8 cellular contexts compared by ENCODE assay signal in the genomic region with DNA sequence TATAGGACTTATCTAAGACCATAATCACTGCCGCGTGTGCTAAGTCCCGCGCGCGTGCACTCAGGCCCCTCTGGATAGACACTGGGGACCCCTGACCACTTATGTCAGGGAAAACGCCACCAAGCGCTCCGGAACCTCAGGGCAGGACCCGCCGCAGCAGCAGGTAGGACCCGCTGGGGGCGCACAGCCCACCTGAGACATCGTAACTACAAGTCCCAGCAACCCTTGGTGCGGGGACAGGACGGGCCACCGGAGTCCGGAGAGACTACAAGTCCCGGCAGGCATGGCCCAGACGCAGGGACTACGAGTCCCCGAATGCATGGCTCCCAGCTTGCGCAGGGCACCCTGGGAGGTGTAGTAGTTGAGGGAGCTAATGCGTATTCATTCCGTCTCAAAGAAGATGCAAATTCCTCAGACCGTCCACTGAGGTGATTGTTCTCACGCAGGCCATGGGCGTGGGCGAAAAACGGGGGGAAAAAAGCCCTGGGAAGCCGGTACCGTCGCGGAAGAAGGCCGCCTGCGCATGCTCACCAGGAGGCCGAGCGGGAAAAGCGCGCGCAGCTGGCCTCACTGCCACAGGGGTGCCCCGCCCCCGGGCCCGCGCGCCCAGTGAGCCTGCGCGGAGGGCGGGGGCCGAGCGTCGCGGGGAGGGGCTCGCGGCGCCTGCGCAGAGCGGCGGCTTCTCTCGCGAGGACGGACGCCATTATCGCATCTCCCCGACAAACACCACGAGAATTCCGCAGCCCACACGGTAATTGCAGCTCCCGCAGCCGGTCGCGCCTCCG. TPM values are rescaled to one million over a fixed set of nuclear protein-coding genes. Genes with fewer than 3 reads are reported as not detected.
A peak's percentile ranks its signal among the peaks of the same experiment; 100 is the strongest.
DNase-seq lines count a peak whose midpoint lies in the region; ATAC-seq, FAIRE-seq and TF ChIP-seq lines count a peak whose summit lies in the region.

Gene BANP, plus strand, starts transcription at position 670 of the 785 bp plus-strand sequence. CDS start 23,682 bp downstream, outside the sequence.

- no peak within 1 kb of the TSS for H3K23ac ChIP-seq in H9 (ENCODE audit: insufficient read length, low read depth, low read length)

- H2BK5ac ChIP-seq in H9 (ENCODE audit: insufficient read length, low read length), result no peak within 1 kb of the TSS

- H3K27ac Mint-ChIP-seq in H9, result peak within 1 kb of the TSS; percentile 99 to 100 (median 100)
- peak within 1 kb of the TSS; percentile 97 to 99 for H3K27ac Mint-ChIP-seq in natural killer cell treated with Interleukin-12 subunit alpha and Interleukin-12 subunit beta and Interleukin-15 and Interleukin-18, amount 100 ng/mL, for 72 hours

- H3K4me3 ChIP-seq in fibroblast of pulmonary artery (replicated peaks; ENCODE audit: low read depth, low read length), result peak within 1 kb of the TSS; percentile 68

- H2BK12ac ChIP-seq in H9 (ENCODE audit: insufficient read length, low read depth, low read length), result no peak within 1 kb of the TSS

- H4K5ac ChIP-seq in H9 (ENCODE audit: insufficient read length, low read depth, low read length), result peak within 1 kb of the TSS; percentile 11

- H3K4me1 ChIP-seq in H9 (ENCODE audit: insufficient read depth, low read length), result no peaks in the 10 kb centered on the region

- WGBS in H9 (ENCODE audit: extremely low coverage, insufficient read length, low lambda C conversion rate), result no CpG with 5 or more reads among the region's 73 CpGs

- TF ChIP-seq CTCF in H9 (conservative IDR thresholded peaks at IDR 0.05) (peak; percentile 69), fibroblast of pulmonary artery (IDR thresholded peaks at IDR 0.05; ENCODE audit: low read length, missing control alignments) (peak; percentile 38)

- H2AK5ac ChIP-seq in H9 (ENCODE audit: insufficient read length, low read length), result no peak within 1 kb of the TSS

- no peak within 1 kb of the TSS for H4K8ac ChIP-seq in H9 (replicated peaks; ENCODE audit: insufficient read length, low read depth, low read length)

- peaks cover 12% of the 10 kb centered on the region; the same call in 1 of the 2 replicates for H3K79me2 ChIP-seq in H9 (ENCODE audit: insufficient read depth, low read length)

- peak within 1 kb of the TSS; percentile 98 for H3K18ac ChIP-seq in H9 (ENCODE audit: insufficient read length, low read depth, low read length)

- H3K27ac ChIP-seq in H9 (ENCODE audit: insufficient read length, low read depth, low read length), result no peak within 1 kb of the TSS

- ATAC-seq in natural killer cell treated with Interleukin-12 subunit alpha and Interleukin-12 subunit beta and Interleukin-15 and Interleukin-18, amount 100 ng/mL, for 72 hours, result peak; percentile 96
- peak; percentile 99 for ATAC-seq in stimulated activated naive CD8-positive, alpha-beta T cell treated with anti-CD3 and anti-CD28 coated beads, Interleukin-15, Interleukin-2, amounts not matched to agents 100 U/mL and 50 U/mL, for 24 hours

- no peaks in the 10 kb centered on the region for H3K27me3 Mint-ChIP-seq in H9 (ENCODE audit: low read depth)
- peaks cover 0 to 3% of the 10 kb centered on the region in 2 donors for H3K27me3 Mint-ChIP-seq in natural killer cell treated with Interleukin-12 subunit alpha and Interleukin-12 subunit beta and Interleukin-15 and Interleukin-18, amount 100 ng/mL, for 72 hours

- H3K4me3 Mint-ChIP-seq in H9, result peak within 1 kb of the TSS; percentile 94 to 98
- H3K4me3 Mint-ChIP-seq in natural killer cell treated with Interleukin-12 subunit alpha and Interleukin-12 subunit beta and Interleukin-15 and Interleukin-18, amount 100 ng/mL, for 72 hours, result peak within 1 kb of the TSS; percentile 99

- H2BK15ac ChIP-seq in H9 (ENCODE audit: low read depth, low read length), result no peak within 1 kb of the TSS; the same call in 1 of the 2 replicates

- peaks cover 6 to 28% (median 17%) of the 10 kb centered on the region in 3 experiments for H3K36me3 Mint-ChIP-seq in H9 (ENCODE audit: insufficient read depth in 1 of 3, low read depth in 3 of 3)
- peaks cover 14% of the 10 kb centered on the region for H3K36me3 Mint-ChIP-seq in natural killer cell treated with Interleukin-12 subunit alpha and Interleukin-12 subunit beta and Interleukin-15 and Interleukin-18, amount 100 ng/mL, for 72 hours

- no peak within 1 kb of the TSS for H2BK20ac ChIP-seq in H9 (ENCODE audit: low read depth, low read length, poor library complexity, severe bottlenecking)

- H3K23me2 ChIP-seq in H9 (ENCODE audit: insufficient read length, low read depth, low read length, poor library complexity, severe bottlenecking), result peaks cover 7% of the 10 kb centered on the region

- peak within 1 kb of the TSS; percentile 72 for H3K4me2 ChIP-seq in H9 (ENCODE audit: insufficient read depth, insufficient read length, low read length)

- H3K4me1 Mint-ChIP-seq in H9, result peaks cover 34 to 42% of the 10 kb centered on the region in 2 experiments
- peaks cover 36 to 41% of the 10 kb centered on the region in 2 donors for H3K4me1 Mint-ChIP-seq in natural killer cell treated with Interleukin-12 subunit alpha and Interleukin-12 subunit beta and Interleukin-15 and Interleukin-18, amount 100 ng/mL, for 72 hours (ENCODE audit: low read depth in 2 of 2)

- peak within 1 kb of the TSS; percentile 96 for H3K9ac ChIP-seq in H9 (ENCODE audit: extremely low read depth, insufficient read length, low read length)

- DNase-seq in H9 (peak; percentile 100), M059J (ENCODE audit: low read depth) (peak; percentile 98), SHP77 (lab: John Stamatoyannopoulos, UW) (peak; percentile 100), fibroblast of pulmonary artery (ENCODE audit: low read depth) (peak; percentile 99)
- peak; percentile 96 for DNase-seq in activated effector memory CD4-positive, alpha-beta T cell treated with Interleukin-2 at 50 U/mL for 16 hours
- peak; percentile 99 for DNase-seq in natural killer cell treated with Interleukin-12 subunit alpha and Interleukin-12 subunit beta and Interleukin-15 and Interleukin-18, amount 100 ng/mL, for 72 hours (ENCODE audit: low spot score)
- DNase-seq in stimulated activated naive CD8-positive, alpha-beta T cell treated with anti-CD3 and anti-CD28 coated beads, Interleukin-15, Interleukin-2, amounts not matched to agents 100 U/mL and 50 U/mL, for 24 hours, result peak; percentile 96

- H3K4ac ChIP-seq in H9 (ENCODE audit: low read depth, low read length), result no peak within 1 kb of the TSS; the same call in 1 of the 2 replicates

- peak; percentile 82 for FAIRE-seq in G401.6 (lab: Jason Lieb, UNC)

- H3K27me3 ChIP-seq in H9 (ENCODE audit: insufficient read depth, low read length), result no peaks in the 10 kb centered on the region

- no peaks in the 10 kb centered on the region for H3K9me3 Mint-ChIP-seq in H9
- H3K9me3 Mint-ChIP-seq in natural killer cell treated with Interleukin-12 subunit alpha and Interleukin-12 subunit beta and Interleukin-15 and Interleukin-18, amount 100 ng/mL, for 72 hours, result no peaks in the 10 kb centered on the region

- peak within 1 kb of the TSS; percentile 99 for H3K14ac ChIP-seq in H9 (ENCODE audit: insufficient read depth, low read length)

- H4K20me1 ChIP-seq in H9 (ENCODE audit: control insufficient read depth, insufficient read depth, insufficient read length), result no peaks in the 10 kb centered on the region

- no peak within 1 kb of the TSS for H3T11ph ChIP-seq in H9 (ENCODE audit: low read length)

- no peak within 1 kb of the TSS for H4K91ac ChIP-seq in H9 (ENCODE audit: insufficient read length, low read depth, low read length)

- no peaks in the 10 kb centered on the region for H3K9me3 ChIP-seq in H9 (ENCODE audit: control insufficient read depth, low read depth, low read length)

- H3K56ac ChIP-seq in H9 (ENCODE audit: insufficient read length, low read depth, low read length), result no peak within 1 kb of the TSS

- peaks cover 7% of the 10 kb centered on the region for H3K79me1 ChIP-seq in H9 (ENCODE audit: insufficient read depth, low read depth, low read length, poor library complexity, severe bottlenecking)

- no peak within 1 kb of the TSS for H2BK120ac ChIP-seq in H9 (ENCODE audit: low read depth, low read length, poor library complexity, severe bottlenecking)

- no peak within 1 kb of the TSS for H2AFZ ChIP-seq in H9 (ENCODE audit: low read length)

RNA-seq across cellular contexts. Expression of gene BANP, which starts in this region (rescaled TPM):
- 24.3 and 24.9 TPM in 2 replicates for total RNA-seq in H9 (2021)
- total RNA-seq in M059J (2014; rRNA removed; shearing (Covaris generic)), result 14.6 and 17.3 TPM in 2 replicates
- 10 to 100 TPM; 31.3 to 59.2 TPM for total RNA-seq in natural killer cell treated with Interleukin-12 subunit alpha and Interleukin-12 subunit beta and Interleukin-15 and Interleukin-18, amount 100 ng/mL, for 72 hours
